21 cellular contexts compared by ENCODE assay signal in the genomic region with DNA sequence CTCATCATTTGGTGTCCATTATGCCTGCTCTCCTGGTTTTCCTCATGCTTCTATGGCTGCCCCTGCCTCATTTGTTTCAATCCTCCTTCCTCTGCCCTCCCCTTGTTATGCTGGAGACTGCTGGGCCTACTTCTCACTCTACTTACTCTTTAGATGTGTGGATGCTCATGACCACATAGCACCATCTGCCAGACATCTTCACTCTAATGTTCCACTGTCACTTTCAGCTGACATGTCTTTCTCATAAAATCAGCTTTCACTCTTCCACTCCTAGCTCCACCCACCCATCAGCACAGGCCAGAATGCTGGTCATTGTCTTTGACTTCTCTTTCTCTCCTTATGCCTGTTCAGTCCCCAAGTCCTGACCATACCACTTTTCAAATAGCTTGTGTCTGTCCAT.
"Had no signal": no experiment of that assay in that cellular context is flagged by ENCODE, and none has a peak within 500 bp of the region (broad histone marks: within the 10 kb centered on the region; RNA-seq: fewer than 3 reads in every experiment).

No MANE protein-coding gene starts in this region.

- H3K27ac ChIP-seq: skin epidermis, suprapubic skin had no signal

- H3K4me1 ChIP-seq: esophagus squamous epithelium, suprapubic skin, upper lobe of right lung had no signal

- DNase-seq: activated CD4-positive, alpha-beta T cell treated with anti-CD3 and anti-CD28 coated beads, Interleukin-2, amount 10 ng/mL, durations not matched to agents 24 days and 14 days; activated CD4-positive, CD25-positive, alpha-beta regulatory T cell; activated CD8-positive, alpha-beta memory T cell treated with anti-CD3 and anti-CD28 coated beads, Interleukin-2, amount 50 U/mL, for 48 hours; activated CD8-positive, alpha-beta T cell treated with anti-CD3 and anti-CD28 coated beads, Interleukin-2, amount 10 ng/mL, durations not matched to agents 7 days and 5 days; activated naive CD8-positive, alpha-beta T cell treated with anti-CD3 and anti-CD28 coated beads for 36 hours; effector CD4-positive, alpha-beta T cell; esophagus squamous epithelium; glutamatergic neuron; hypothalamus; left ventricle myocardium superior; mesendoderm; nephron progenitor cell; occipital lobe; stimulated activated CD4-positive, alpha-beta T cell treated with anti-CD3 and anti-CD28 coated beads, Interleukin-15, amount 100 ng/mL, for 24 hours; stimulated activated CD4-positive, alpha-beta T cell treated with anti-CD3 and anti-CD28 coated beads, Interleukin-4, amount 100 ng/mL, for 1 hour; stimulated activated naive CD4-positive, alpha-beta T cell; upper lobe of right lung had no signal

- H3K27me3 Mint-ChIP-seq: activated naive CD8-positive, alpha-beta T cell treated with anti-CD3 and anti-CD28 coated beads for 36 hours had no signal

- H3K36me3 Mint-ChIP-seq: activated naive CD8-positive, alpha-beta T cell treated with anti-CD3 and anti-CD28 coated beads for 36 hours had no signal

- H3K4me1 Mint-ChIP-seq: activated naive CD8-positive, alpha-beta T cell treated with anti-CD3 and anti-CD28 coated beads for 36 hours had no signal

- H3K4me3 ChIP-seq: esophagus squamous epithelium, right atrium auricular region, skin epidermis, suprapubic skin, upper lobe of right lung had no signal

- ATAC-seq: activated CD8-positive, alpha-beta T cell treated with anti-CD3 and anti-CD28 coated beads, Interleukin-2, amount 10 ng/mL, durations not matched to agents 7 days and 5 days; left ventricle myocardium superior had no signal

- H3K27ac Mint-ChIP-seq: activated CD4-positive, alpha-beta T cell treated with anti-CD3 and anti-CD28 coated beads, Interleukin-2, amount 10 ng/mL, durations not matched to agents 24 days and 14 days; activated CD8-positive, alpha-beta T cell treated with anti-CD3 and anti-CD28 coated beads, Interleukin-2, amount 10 ng/mL, durations not matched to agents 7 days and 5 days; activated naive CD8-positive, alpha-beta T cell treated with anti-CD3 and anti-CD28 coated beads for 36 hours; nephron progenitor cell; progenitor cell of endocrine pancreas had no signal

- H3K27me3 ChIP-seq: esophagus squamous epithelium, right atrium auricular region, suprapubic skin, upper lobe of right lung had no signal

- H3K9me3 Mint-ChIP-seq: activated CD4-positive, alpha-beta T cell treated with anti-CD3 and anti-CD28 coated beads, Interleukin-2, amount 10 ng/mL, durations not matched to agents 24 days and 14 days; activated naive CD8-positive, alpha-beta T cell treated with anti-CD3 and anti-CD28 coated beads for 36 hours; nephron progenitor cell had no signal

- H3K4me3 Mint-ChIP-seq: activated CD4-positive, alpha-beta T cell treated with anti-CD3 and anti-CD28 coated beads, Interleukin-2, amount 10 ng/mL, durations not matched to agents 24 days and 14 days; activated CD8-positive, alpha-beta T cell treated with anti-CD3 and anti-CD28 coated beads, Interleukin-2, amount 10 ng/mL, durations not matched to agents 7 days and 5 days; activated naive CD8-positive, alpha-beta T cell treated with anti-CD3 and anti-CD28 coated beads for 36 hours; nephron progenitor cell had no signal

- H3K9me3 ChIP-seq: esophagus squamous epithelium, right atrium auricular region, suprapubic skin, upper lobe of right lung had no signal

- H3K36me3 ChIP-seq: esophagus squamous epithelium, right atrium auricular region, suprapubic skin, upper lobe of right lung had no signal
